ENCODE assay signal across 17 cellular contexts in genomic region chr17:70655179-70655578, GRCh38.
DNase-seq lines count a peak whose midpoint lies in the region; ATAC-seq, FAIRE-seq and TF ChIP-seq lines count a peak whose summit lies in the region.
"Had no signal": no experiment of that assay in that cellular context is flagged by ENCODE, and none has a peak within 500 bp of the region (broad histone marks: within the 10 kb centered on the region; RNA-seq: fewer than 3 reads in every experiment).

No MANE protein-coding gene starts in this region.

- TF ChIP-seq POLR2A in right lobe of liver (IDR thresholded peaks at IDR 0.05) = no peak
- TF ChIP-seq POLR2A in HepG2 (IDR thresholded peaks at IDR 0.05; ENCODE audit: insufficient read depth in 1 of 2, low read depth in 2 of 2, low read length in 2 of 2) = no peak

- H3K9me3 ChIP-seq in right lobe of liver (no peaks in the 10 kb centered on the region), HepG2 (ENCODE audit: low read length) (no peaks in the 10 kb centered on the region), smooth muscle cell (replicated peaks; ENCODE audit: low read depth) (no peaks in the 10 kb centered on the region)
- H3K9me3 ChIP-seq: body of pancreas, thoracic aorta had no signal

- no peak for DNase-seq in right lobe of liver
- no peak for DNase-seq in HepG2 (ENCODE audit: low spot score)
- DNase-seq in NCI-H2081 treated with DMSO at 0.1 percent for 48 hours (lab: John Stamatoyannopoulos, UW) = peak; percentile 93
- DNase-seq in globus pallidus (ENCODE audit: low spot score) = peak; percentile 62
- DNase-seq in NCI-H526 (lab: John Stamatoyannopoulos, UW) = no peak
- no peak for DNase-seq in smooth muscle cell (lab: John Stamatoyannopoulos, UW; ENCODE audit: unreplicated experiment)
- DNase-seq in GM13977 (ENCODE audit: low spot score) = no peak
- no peak for DNase-seq in left colon
- DNase-seq: activated CD8-positive, alpha-beta memory T cell treated with anti-CD3 and anti-CD28 coated beads, Interleukin-2, amount 10 ng/mL, durations not matched to agents 7 days and 5 days; activated naive CD4-positive, alpha-beta T cell treated with anti-CD3 and anti-CD28 coated beads for 36 hours; body of pancreas; CD4-positive, alpha-beta memory T cell; MV-4-11; naive thymus-derived CD8-positive, alpha-beta T cell; stimulated activated CD4-positive, alpha-beta T cell treated with anti-CD3 and anti-CD28 coated beads, Interleukin-2, amount 100 ng/mL, for 24 hours had no signal

- H3K4me2 ChIP-seq in HepG2 (ENCODE audit: low read depth, low read length) (no peak overlapping the region), smooth muscle cell (no peak overlapping the region)

- no peak overlapping the region for H2AFZ ChIP-seq in HepG2 (ENCODE audit: low read length)
- no peak overlapping the region for H2AFZ ChIP-seq in smooth muscle cell (ENCODE audit: low read depth)

- H3K4me1 ChIP-seq in right lobe of liver = peaks cover 0 to 2% (median 0%) of the 10 kb centered on the region in 4 donors
- no peaks in the 10 kb centered on the region for H3K4me1 ChIP-seq in HepG2 (ENCODE audit: insufficient read depth, low read length)
- H3K4me1 ChIP-seq in smooth muscle cell (ENCODE audit: low read depth) = no peaks in the 10 kb centered on the region
- H3K4me1 ChIP-seq: body of pancreas had no signal

- no peaks in the 10 kb centered on the region for H3F3A ChIP-seq in smooth muscle cell (ENCODE audit: low read depth)

- no peak for TF ChIP-seq EP300 in HepG2 (IDR thresholded peaks at IDR 0.05; ENCODE audit: low read depth in 2 of 2, low read length in 2 of 2)
- TF ChIP-seq EP300 in HepG2 (CRISPR knock-in tag; IDR thresholded peaks at IDR 0.05; ENCODE audit: borderline replicate concordance) = no peak

- TF ChIP-seq CTCF in right lobe of liver (IDR thresholded peaks at IDR 0.05) (no peak), HepG2 (CRISPR knock-in tag; IDR thresholded peaks at IDR 0.05) (no peak), smooth muscle cell (IDR thresholded peaks at IDR 0.05; ENCODE audit: borderline replicate concordance, insufficient read depth, poor library complexity, severe bottlenecking) (no peak), GM13977 (IDR thresholded peaks at IDR 0.05; ENCODE audit: extremely low read depth, insufficient read depth, missing control alignments) (no peak)

- FAIRE-seq in HepG2 (lab: Jason Lieb, UNC) = no peak

- BruUV-seq in HepG2 (replicated peaks; lab: Mats Ljungman, UMichigan) = no TSS peak

- H3K79me2 ChIP-seq in HepG2 (ENCODE audit: insufficient read depth, low read length) = no peaks in the 10 kb centered on the region
- no peaks in the 10 kb centered on the region for H3K79me2 ChIP-seq in smooth muscle cell (ENCODE audit: low read depth)

- H3K36me3 ChIP-seq in right lobe of liver (no peaks in the 10 kb centered on the region), HepG2 (replicated peaks in 1 of 2; ENCODE audit: control insufficient read depth in 1 of 2, insufficient read depth in 2 of 2, low read length in 2 of 2) (no peaks in the 10 kb centered on the region), smooth muscle cell (ENCODE audit: low read depth) (no peaks in the 10 kb centered on the region)
- H3K36me3 ChIP-seq: thoracic aorta had no signal

- 44% methylated on average over 1 of the region's 1 CpG for WGBS in right lobe of liver (ENCODE audit: insufficient coverage, low coverage, low lambda C conversion rate, missing lambda C conversion rate)
- WGBS in HepG2 (ENCODE audit: low lambda C conversion rate) = 0% methylated on average over 1 of the region's 1 CpG
- 87% methylated on average over 1 of the region's 1 CpG for WGBS in smooth muscle cell (ENCODE audit: low lambda C conversion rate)

- H3K27ac ChIP-seq in right lobe of liver (peak overlapping the region in 1 of 3 donors; percentile 25), HepG2 (ENCODE audit: extremely low read length, insufficient read depth, low read length) (no peak overlapping the region), smooth muscle cell (ENCODE audit: low read depth) (no peak overlapping the region)
- H3K27ac ChIP-seq: thoracic aorta had no signal

- no peaks in the 10 kb centered on the region for H3K27me3 ChIP-seq in right lobe of liver
- H3K27me3 ChIP-seq in HepG2 (ENCODE audit: control insufficient read depth in 1 of 2, insufficient read depth in 2 of 2, low read length in 2 of 2) = no peaks in the 10 kb centered on the region
- H3K27me3 ChIP-seq in smooth muscle cell (ENCODE audit: low read depth) = no peaks in the 10 kb centered on the region
- H3K27me3 ChIP-seq: body of pancreas had no signal

- H4K20me1 ChIP-seq in HepG2 (ENCODE audit: insufficient read depth, low read length) = no peaks in the 10 kb centered on the region
- H4K20me1 ChIP-seq in smooth muscle cell (ENCODE audit: low read depth) = no peaks in the 10 kb centered on the region

- in situ Hi-C loops in HepG2 (cut with HindIII; ENCODE audit: extremely low pct_ligation_motif_present, low pct_unique_long_range_greater_than_20kb) (no loop called here), GM13977 (cut with MboI; ENCODE audit: low pct_unique_long_range_greater_than_20kb, low sequenced_read_pairs, unreplicated experiment) (no loop called here)

- POLR2A ChIA-PET in HepG2 (lab: Yijun Ruan, JAX) = no interaction called here

- intact Hi-C loops in right lobe of liver (cut with DNase I) = no loop called here
- intact Hi-C loops in HepG2 (cut with micrococcal nuclease; ENCODE audit: unreplicated experiment) = no loop called here
- intact Hi-C loops in left colon (cut with DNase I, micrococcal nuclease) = no loop called here

- no peak for TF ChIP-seq RAD21 in HepG2 (CRISPR knock-in tag; IDR thresholded peaks at IDR 0.05)

- H3K4me3 ChIP-seq in right lobe of liver (no peak overlapping the region), HepG2 (replicated peaks in 1 of 3; ENCODE audit: insufficient read depth in 1 of 3, low read depth in 2 of 3, low read length in 3 of 3) (no peak overlapping the region), smooth muscle cell (no peak overlapping the region)
- H3K4me3 ChIP-seq: body of pancreas, thoracic aorta had no signal

- H3K9ac ChIP-seq in HepG2 (ENCODE audit: insufficient read depth, low read depth, low read length) = no peak overlapping the region
- no peak overlapping the region for H3K9ac ChIP-seq in smooth muscle cell (ENCODE audit: low read depth)

- CTCF ChIA-PET in HepG2 (lab: Yijun Ruan, JAX; ENCODE audit: low intra/inter-chr PET ratio, low total read pairs) = no interaction called here

- ATAC-seq in right lobe of liver (peak in 3 of 4 donors; percentile 54 to 76 (median 73)), HepG2 (no peak), left colon (no peak)
- ATAC-seq: activated CD4-positive, CD25-positive, alpha-beta regulatory T cell treated with anti-CD3 and anti-CD28 coated beads, Interleukin-2, amount 50 U/mL, for 24 hours; activated CD8-positive, alpha-beta memory T cell treated with anti-CD3 and anti-CD28 coated beads, Interleukin-2, amount 10 ng/mL, durations not matched to agents 7 days and 5 days; body of pancreas; naive thymus-derived CD8-positive, alpha-beta T cell had no signal

TF ChIP-seq in HepG2, 621 proteins besides CTCF, POLR2A, EP300 and RAD21:
- no peak for TF ChIP-seq NFKBIZ (CRISPR knock-in tag; IDR thresholded peaks at IDR 0.05)
- TF ChIP-seq LBX2 (CRISPR knock-in tag; IDR thresholded peaks at IDR 0.05; ENCODE audit: borderline replicate concordance) = no peak
- no peak for TF ChIP-seq NCOA5 (CRISPR knock-in tag; IDR thresholded peaks at IDR 0.05)
- TF ChIP-seq CEBPZ (IDR thresholded peaks at IDR 0.05; ENCODE audit: low read length) = no peak
- TF ChIP-seq TFDP1 (CRISPR knock-in tag; IDR thresholded peaks at IDR 0.05; ENCODE audit: borderline replicate concordance) = no peak
- no peak for TF ChIP-seq ZNF550 (CRISPR knock-in tag; IDR thresholded peaks at IDR 0.05; ENCODE audit: borderline replicate concordance)
- no peak for TF ChIP-seq KAT7 (CRISPR knock-in tag; IDR thresholded peaks at IDR 0.05; ENCODE audit: borderline replicate concordance)
- TF ChIP-seq KDM6A (CRISPR knock-in tag; IDR thresholded peaks at IDR 0.05; ENCODE audit: low read depth) = no peak

Comparison
In these comparisons a context has a peak if more than half of its experiments do, and no peak if none do; other contexts are left out.
1. ATAC-seq: peak in right lobe of liver (3 of 4); none in HepG2 (single experiment) and left colon (single experiment).
2. DNase-seq: peak in NCI-H2081 treated with DMSO at 0.1 percent for 48 hours (single experiment) and globus pallidus (single experiment); none in right lobe of liver (0 of 3), HepG2 (single experiment), NCI-H526 (0 of 2), smooth muscle cell (single experiment), GM13977 (single experiment) and left colon (0 of 2).